In the genomic region with DNA sequence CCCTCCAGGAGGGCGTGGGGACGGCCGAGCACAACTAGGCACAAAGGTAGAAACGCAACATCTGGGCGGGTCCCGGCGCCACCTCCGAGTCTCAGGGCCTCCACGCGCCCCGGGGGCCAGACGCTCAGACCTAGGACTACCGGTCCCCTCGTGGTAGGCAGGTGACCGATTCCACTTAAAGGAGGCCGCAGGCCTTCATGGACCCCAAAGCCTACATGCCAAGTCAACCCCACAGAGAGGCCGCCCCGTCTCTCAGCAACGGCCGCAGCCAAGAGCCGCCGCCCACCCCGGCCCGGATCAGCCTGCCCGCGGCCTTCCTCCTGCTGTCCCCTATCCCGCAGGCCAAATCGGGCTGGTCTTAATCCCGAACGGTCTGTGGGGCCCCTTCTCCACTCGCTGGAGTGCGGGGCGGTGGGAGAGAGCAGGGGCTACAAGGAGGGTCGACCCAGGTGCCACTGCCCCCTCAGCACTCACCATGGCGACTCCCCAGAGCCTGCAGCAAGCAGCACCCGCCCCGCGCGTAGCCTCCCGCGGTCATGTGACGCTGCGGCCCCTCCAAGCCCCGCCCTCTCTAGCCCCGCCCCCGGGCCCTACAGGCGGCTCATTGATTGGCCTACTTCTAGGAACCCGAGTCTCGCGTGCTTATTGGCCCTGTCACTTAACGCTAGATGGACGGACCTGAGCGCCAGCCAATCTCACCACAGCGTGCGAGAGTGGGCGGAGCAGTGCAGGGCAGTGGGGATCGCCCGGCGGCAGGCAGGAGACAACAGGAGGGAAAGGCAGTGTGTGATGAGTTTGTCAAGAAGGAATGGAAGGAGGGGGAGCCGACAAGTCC, we compare ENCODE assay signal across 8 cellular contexts. TPM values are rescaled to one million over a fixed set of nuclear protein-coding genes. Genes with fewer than 3 reads are reported as not detected.
DNase-seq lines count a peak whose midpoint lies in the region; ATAC-seq, FAIRE-seq and TF ChIP-seq lines count a peak whose summit lies in the region.

A gene (minus strand): TSS at position 522 of the 835 bp plus-strand sequence. CDS start 45 bp downstream, at position 477.

- TF ChIP-seq CTCF in RWPE2 (IDR thresholded peaks at IDR 0.05; ENCODE audit: poor library complexity, severe bottlenecking) (peak; percentile 45), fibroblast of the aortic adventitia (IDR thresholded peaks at IDR 0.05; ENCODE audit: insufficient read depth, low read length) (peak; percentile 32), nephron progenitor cell (IDR thresholded peaks at IDR 0.05) (no peak), stomach (IDR thresholded peaks at IDR 0.05) (no peak)

- peak; percentile 75 for TF ChIP-seq POLR2A in H54 (IDR thresholded peaks at IDR 0.05; ENCODE audit: low read depth, low read length)
- TF ChIP-seq POLR2A in stomach (IDR thresholded peaks at IDR 0.05) = peak in 1 of 4 donors; percentile 61

- H3K36me3 ChIP-seq in RWPE2 (ENCODE audit: low read depth) (peaks cover 42% of the 10 kb centered on the region), stomach (no peaks in the 10 kb centered on the region)

- peaks cover 28% of the 10 kb centered on the region for H3K4me1 ChIP-seq in RWPE2 (ENCODE audit: insufficient read depth, poor library complexity, severe bottlenecking)
- peaks cover 42 to 64% (median 52%) of the 10 kb centered on the region in 4 donors for H3K4me1 ChIP-seq in stomach

- TF ChIP-seq EP300 in stomach (IDR thresholded peaks at IDR 0.05) = no peak

- no peaks in the 10 kb centered on the region for H3K27me3 Mint-ChIP-seq in nephron progenitor cell (ENCODE audit: low read depth, poor library complexity)

- H3K4me3 ChIP-seq in RWPE2 (ENCODE audit: severe bottlenecking) (peak within 1 kb of the TSS; percentile 60), fibroblast of the aortic adventitia (ENCODE audit: low read depth, low read length) (peak within 1 kb of the TSS; percentile 99), stomach (peak within 1 kb of the TSS; percentile 87 to 94 (median 94))

- H3K27me3 ChIP-seq in RWPE2 (ENCODE audit: insufficient read depth, poor library complexity, severe bottlenecking) (no peaks in the 10 kb centered on the region), stomach (no peaks in the 10 kb centered on the region)

- H3K9me3 ChIP-seq in RWPE2 (ENCODE audit: severe bottlenecking) (no peaks in the 10 kb centered on the region), stomach (no peaks in the 10 kb centered on the region)

- DNase-seq in ELR (ENCODE audit: low read depth) (peak; percentile 100), H54 (ENCODE audit: insufficient read length, low spot score) (peak; percentile 88), LoVo (ENCODE audit: low spot score) (peak; percentile 97), RWPE2 (ENCODE audit: low spot score) (peak; percentile 99), fibroblast of the aortic adventitia (ENCODE audit: low read depth) (peak; percentile 99), nephron progenitor cell (peak; percentile 100), stomach (peak; percentile 100)
- DNase-seq in activated T-helper 9 cell treated with anti-CD3 and anti-CD28 coated beads, Interleukin-2, amount 50 U/mL, for 16 hours (ENCODE audit: low read depth) = peak; percentile 100

- no peak within 1 kb of the TSS for H3K4me3 Mint-ChIP-seq in nephron progenitor cell

- no peak within 1 kb of the TSS for H3K27ac Mint-ChIP-seq in nephron progenitor cell

- H3K27ac ChIP-seq in RWPE2 (ENCODE audit: poor library complexity, severe bottlenecking) (peak within 1 kb of the TSS; percentile 83), stomach (peak within 1 kb of the TSS; percentile 88 to 96 (median 93))

- H3K36me3 Mint-ChIP-seq in nephron progenitor cell (ENCODE audit: low read depth) = peaks cover 18% of the 10 kb centered on the region

- intact Hi-C loops in stomach (cut with DNase I; ENCODE audit: low total_unique reads) = no loop called here

- no peak for FAIRE-seq in H54 (lab: Jason Lieb, UNC)

- H3K4me1 Mint-ChIP-seq in nephron progenitor cell = peaks cover 44% of the 10 kb centered on the region

- no peaks in the 10 kb centered on the region for H3K9me3 Mint-ChIP-seq in nephron progenitor cell

- peak; percentile 88 for ATAC-seq in RWPE2 (ENCODE audit: low read depth)

- 0% methylated on average over 38 to 60 of the region's 60 CpGs for WGBS in stomach, 5 donors

RNA-seq across cellular contexts. Expression of the gene that starts here (rescaled TPM):
- 154 and 347 TPM in 2 replicates for total RNA-seq in fibroblast of the aortic adventitia (ENCODE audit: low replicate concordance)
- 100 to 1,000 TPM in 3 of 5 donors, 10 to 100 TPM in 2; 21.4 to 159 (median 108) TPM for total RNA-seq in stomach
- polyA plus RNA-seq in stomach = 10 to 100 TPM; 17.9 to 39.1 (median 18.7) TPM

Comparison
In these comparisons a context has a peak if more than half of its experiments do, and no peak if none do; other contexts are left out.
1. Peak in every context shown above with its lines: DNase-seq, ATAC-seq, H3K4me3 ChIP-seq and H3K27ac ChIP-seq.
2. CTCF ChIP-seq: peak in RWPE2 (single experiment) and fibroblast of the aortic adventitia (single experiment); none in nephron progenitor cell (single experiment) and stomach (0 of 7).